In the genomic region with DNA sequence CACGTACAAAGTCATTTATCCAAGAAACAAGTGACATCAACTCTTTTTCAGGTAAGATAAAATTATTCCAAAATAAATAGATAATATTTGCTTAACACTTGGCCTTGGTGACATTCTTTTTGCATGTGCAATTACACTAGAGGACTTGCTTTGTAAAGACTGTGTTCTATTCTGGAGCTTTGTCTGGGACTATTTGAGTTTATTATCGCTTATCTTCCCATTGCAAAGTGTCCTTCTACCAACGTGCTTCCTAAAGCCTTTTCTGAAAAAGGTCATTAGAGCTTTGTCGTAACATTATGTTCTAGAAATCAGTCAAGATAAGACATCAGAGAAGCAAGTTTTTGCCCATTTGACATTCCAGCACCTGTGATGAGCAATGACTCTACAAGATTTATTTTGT, we compare ENCODE assay signal across 1 cellular context.
TF ChIP-seq lines count a peak whose summit lies in the region.

No MANE protein-coding gene starts in this region.

TF ChIP-seq in HepG2, 621 proteins besides CTCF, POLR2A, EP300 and RAD21 (continued from another document):
- TF ChIP-seq AHDC1 (CRISPR knock-in tag; IDR thresholded peaks at IDR 0.05; ENCODE audit: borderline replicate concordance) = no peak
- TF ChIP-seq MEF2D (CRISPR knock-in tag; IDR thresholded peaks at IDR 0.05) = no peak
- 0 out of 4 replicates have a peak, but pooled peaks of 1 of the 2 experiments have one; percentile 34 for TF ChIP-seq NR2F1 (CRISPR knock-in tag; IDR thresholded peaks at IDR 0.05)
- TF ChIP-seq SALL2 (CRISPR knock-in tag; IDR thresholded peaks at IDR 0.05) = no peak
- 0 out of 2 replicates have a peak, but pooled peaks have one; percentile 37 for TF ChIP-seq RARA (CRISPR knock-in tag; IDR thresholded peaks at IDR 0.05)
- TF ChIP-seq GABPB1 (CRISPR knock-in tag; IDR thresholded peaks at IDR 0.05) = no peak
- no peak for TF ChIP-seq ATF6 (CRISPR knock-in tag; conservative IDR thresholded peaks at IDR 0.05)
- TF ChIP-seq ATF3 (CRISPR knock-in tag; IDR thresholded peaks at IDR 0.05) = 0 out of 2 replicates have a peak, but pooled peaks have one; percentile 26
- TF ChIP-seq HIVEP1 (CRISPR knock-in tag; IDR thresholded peaks at IDR 0.05) = no peak
- no peak for TF ChIP-seq ZNF34 (CRISPR knock-in tag; IDR thresholded peaks at IDR 0.05; ENCODE audit: borderline replicate concordance)
- 0 out of 2 replicates have a peak, but pooled peaks have one; percentile 38 for TF ChIP-seq DPF2 (CRISPR knock-in tag; IDR thresholded peaks at IDR 0.05; ENCODE audit: borderline replicate concordance, low read depth)
- TF ChIP-seq ZKSCAN1 (IDR thresholded peaks at IDR 0.05; ENCODE audit: low read length) = no peak
- TF ChIP-seq SYNCRIP (IDR thresholded peaks at IDR 0.05; ENCODE audit: insufficient read depth, low read depth, low read length) = no peak
- peak; percentile 69 for TF ChIP-seq NR2F2 (IDR thresholded peaks at IDR 0.05; ENCODE audit: borderline replicate concordance, low read depth)
- TF ChIP-seq SMAD3 (CRISPR knock-in tag; IDR thresholded peaks at IDR 0.05) = no peak
- TF ChIP-seq PHF21A (CRISPR knock-in tag; IDR thresholded peaks at IDR 0.05) = no peak
- TF ChIP-seq BATF2 (CRISPR knock-in tag; IDR thresholded peaks at IDR 0.05) = no peak
- no peak for TF ChIP-seq HMGA1 (CRISPR knock-in tag; conservative IDR thresholded peaks at IDR 0.05)
